ENCODE assay signal across 27 cellular contexts in the genomic region with DNA sequence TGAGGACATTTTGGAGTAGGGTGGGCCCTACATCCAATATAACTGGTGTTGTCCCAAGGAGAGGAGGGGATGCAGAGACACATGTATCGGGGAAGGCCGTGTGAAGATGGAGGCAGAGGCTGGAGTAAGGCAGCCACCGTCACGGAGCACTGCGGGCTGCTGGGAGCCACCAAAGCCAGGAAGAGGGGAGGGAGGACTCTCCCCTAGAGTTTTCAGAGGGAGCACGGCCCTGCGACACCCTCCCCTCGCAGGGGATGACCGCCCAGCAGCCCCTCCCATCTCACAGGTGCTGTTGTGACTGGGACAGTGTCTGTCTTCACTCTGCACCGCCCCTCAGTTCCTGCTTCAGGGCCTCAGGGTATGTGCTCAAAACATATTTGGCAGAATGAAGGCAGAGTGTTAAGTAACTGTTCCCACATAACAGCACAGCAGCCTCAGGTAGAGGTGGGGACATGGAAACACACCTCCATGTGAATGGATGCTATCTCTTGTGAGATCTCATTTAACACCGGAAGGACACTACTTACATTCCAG.
"Had no signal": no experiment of that assay in that cellular context is flagged by ENCODE, and none has a peak within 500 bp of the region (broad histone marks: within the 10 kb centered on the region; RNA-seq: fewer than 3 reads in every experiment).

No MANE protein-coding gene starts in this region.

- H3K4me1 ChIP-seq: colonic mucosa, gastrocnemius medialis, heart right ventricle, lower lobe of right lung, psoas muscle, spleen, tibial nerve, upper lobe of left lung had no signal

- ATAC-seq: esophagus mucosa; gastrocnemius medialis; heart right ventricle; left colon; left ventricle myocardium superior; lower lobe of right lung; mucosa of descending colon; natural killer cell treated with Interleukin-12 subunit alpha and Interleukin-12 subunit beta and Interleukin-15 and Interleukin-18, amount 100 ng/mL, for 72 hours; psoas muscle; right cardiac atrium; stimulated activated naive B cell treated with anti-CD40 and anti-IgM and Interleukin-4, amounts not matched to agents 10 μg/mL and 1 μg/mL and 100 μg/mL, for 72 hours had no signal

- H3K27ac ChIP-seq: colonic mucosa, epithelial cell of prostate, gastrocnemius medialis, heart right ventricle, lower lobe of right lung, psoas muscle, skin epidermis, spleen, thoracic aorta, tibial nerve, upper lobe of left lung had no signal

- FAIRE-seq: islet of Langerhans, urothelium cell line had no signal

- H3K9me3 ChIP-seq: colonic mucosa, gastrocnemius medialis, heart right ventricle, lower lobe of right lung, mucosa of descending colon, psoas muscle, spleen, thoracic aorta, tibial nerve, upper lobe of left lung had no signal

- H3K4me3 ChIP-seq: colonic mucosa, gastrocnemius medialis, heart right ventricle, lower lobe of right lung, mucosa of descending colon, psoas muscle, skin epidermis, spleen, thoracic aorta, tibial nerve, upper lobe of left lung had no signal

- DNase-seq: colonic mucosa; effector CD8-positive, alpha-beta T cell; endodermal cell; foreskin fibroblast; gastrocnemius medialis; heart right ventricle; hippocampal formation; kidney glomerular epithelial cell; left colon; left ventricle myocardium superior; lower lobe of right lung; mucosa of descending colon; naive B cell; right cardiac atrium; spleen; stimulated activated CD4-positive, alpha-beta T cell treated with anti-CD3 and anti-CD28 coated beads, Interleukin-4, amount 100 ng/mL, for 4 hours; stimulated activated naive B cell treated with anti-CD40 and anti-IgM and Interleukin-4, amounts not matched to agents 10 μg/mL and 1 μg/mL and 100 μg/mL, for 72 hours had no signal

- H3K36me3 ChIP-seq: colonic mucosa, gastrocnemius medialis, heart right ventricle, lower lobe of right lung, spleen, thoracic aorta, tibial nerve, upper lobe of left lung had no signal

- H3K27me3 ChIP-seq: colonic mucosa, upper lobe of left lung had no signal
